22 cellular contexts compared by ENCODE assay signal in genomic region chr12:124175731-124176130, GRCh38.
"Had no signal": no experiment of that assay in that cellular context is flagged by ENCODE, and none has a peak within 500 bp of the region (broad histone marks: within the 10 kb centered on the region; RNA-seq: fewer than 3 reads in every experiment).

No MANE protein-coding gene starts in this region.

- DNase-seq: activated CD4-positive, alpha-beta T cell treated with anti-CD3 and anti-CD28 coated beads for 36 hours; activated CD4-positive, CD25-positive, alpha-beta regulatory T cell; activated naive CD4-positive, alpha-beta T cell treated with anti-CD3 and anti-CD28 coated beads, Interleukin-2, amount 10 ng/mL, durations not matched to agents 7 days and 5 days; activated T-cell treated with anti-CD3 and anti-CD28 coated beads for 4 hours; activated T-cell treated with anti-CD3 and anti-CD28 coated beads, Interleukin-2, amount 50 U/mL, for 72 hours; amniotic stem cell; dermis blood vessel endothelial cell; effector CD4-positive, alpha-beta T cell; left cardiac atrium; left ventricle myocardium superior; nephron progenitor cell; ovary; right lobe of liver; stimulated activated CD4-positive, alpha-beta T cell treated with anti-CD3 and anti-CD28 coated beads, Interleukin-2, amount 100 ng/mL, for 48 hours; stimulated activated naive CD4-positive, alpha-beta T cell treated with Interleukin-2 at 50 U/mL for 16 hours; T-helper 1 cell had no signal

- H3K4me3 Mint-ChIP-seq: activated CD4-positive, alpha-beta T cell treated with anti-CD3 and anti-CD28 coated beads for 36 hours; activated naive CD4-positive, alpha-beta T cell treated with anti-CD3 and anti-CD28 coated beads, Interleukin-2, amount 10 ng/mL, durations not matched to agents 7 days and 5 days; activated T-cell treated with anti-CD3 and anti-CD28 coated beads, Interleukin-2, amount 50 U/mL, for 72 hours; nephron progenitor cell; T-helper 2 cell treated with Interferon-gamma antibody and Interleukin-4, amounts not matched to agents 5 μg/mL and 100 μg/mL, for 36 hours had no signal

- H3K9me3 ChIP-seq: gastroesophageal sphincter, neutrophil, ovary, right lobe of liver, tibial nerve had no signal

- H3K27ac ChIP-seq: epithelial cell of prostate, gastroesophageal sphincter, neutrophil, ovary, right lobe of liver had no signal

- H3K9me3 Mint-ChIP-seq: activated naive CD4-positive, alpha-beta T cell treated with anti-CD3 and anti-CD28 coated beads, Interleukin-2, amount 10 ng/mL, durations not matched to agents 7 days and 5 days; activated T-cell treated with anti-CD3 and anti-CD28 coated beads, Interleukin-2, amount 50 U/mL, for 72 hours; T-helper 2 cell treated with Interferon-gamma antibody and Interleukin-4, amounts not matched to agents 5 μg/mL and 100 μg/mL, for 36 hours had no signal

- H3K36me3 Mint-ChIP-seq: activated naive CD4-positive, alpha-beta T cell treated with anti-CD3 and anti-CD28 coated beads, Interleukin-2, amount 10 ng/mL, durations not matched to agents 7 days and 5 days had no signal

- H3K27me3 ChIP-seq: gastroesophageal sphincter, neutrophil, ovary, right lobe of liver, tibial nerve had no signal

- H3K4me1 Mint-ChIP-seq: activated CD4-positive, alpha-beta T cell treated with anti-CD3 and anti-CD28 coated beads for 36 hours; activated naive CD4-positive, alpha-beta T cell treated with anti-CD3 and anti-CD28 coated beads, Interleukin-2, amount 10 ng/mL, durations not matched to agents 7 days and 5 days had no signal

- H3K4me1 ChIP-seq: gastroesophageal sphincter, right lobe of liver had no signal

- H3K4me3 ChIP-seq: gastroesophageal sphincter, ovary, right lobe of liver, tibial nerve had no signal

- H3K36me3 ChIP-seq: gastroesophageal sphincter, neutrophil, ovary, right lobe of liver, tibial nerve had no signal

- H3K27ac Mint-ChIP-seq: activated CD4-positive, alpha-beta T cell treated with anti-CD3 and anti-CD28 coated beads for 36 hours; activated naive CD4-positive, alpha-beta T cell treated with anti-CD3 and anti-CD28 coated beads, Interleukin-2, amount 10 ng/mL, durations not matched to agents 7 days and 5 days; activated T-cell treated with anti-CD3 and anti-CD28 coated beads, Interleukin-2, amount 50 U/mL, for 72 hours; nephron progenitor cell; progenitor cell of endocrine pancreas; T-helper 2 cell treated with Interferon-gamma antibody and Interleukin-4, amounts not matched to agents 5 μg/mL and 100 μg/mL, for 36 hours had no signal
